In genomic region chr5:43073597-43074546, GRCh38 we compare ENCODE assay signal across 8 cellular contexts. TPM values are rescaled to one million over a fixed set of nuclear protein-coding genes. Genes with fewer than 3 reads are reported as not detected.
DNase-seq lines count a peak whose midpoint lies in the region; TF ChIP-seq lines count a peak whose summit lies in the region.

No MANE protein-coding gene starts in this region.

- no peak overlapping the region for H3K4me3 Mint-ChIP-seq in activated T-helper 2 cell treated with anti-CD3 and anti-CD28 coated beads, Interferon-gamma antibody, Interleukin-2, Interleukin-4, amounts not matched to agents 10 μg/mL and 5 μg/mL and 100 μg/mL, durations not matched to agents 14 hours and 24 hours and 36 hours (ENCODE audit: low read depth)
- no peak overlapping the region for H3K4me3 Mint-ChIP-seq in type B pancreatic cell

- peaks cover 2% of the 10 kb centered on the region for H3K79me1 ChIP-seq in neuronal stem cell (ENCODE audit: low read depth, low read length)

- H3K9me3 ChIP-seq in OCI-LY3 (ENCODE audit: insufficient read depth, low read length) (no peaks in the 10 kb centered on the region), neuronal stem cell (replicated peaks in 1 of 2; ENCODE audit: control insufficient read depth in 2 of 2, insufficient read depth in 1 of 2, low read depth in 1 of 2, low read length in 2 of 2) (peaks cover 0 to 11% of the 10 kb centered on the region in 2 donors)

- peak overlapping the region; percentile 43; the same call in 1 of the 2 replicates for H2AFZ ChIP-seq in KMS-11 (ENCODE audit: low read depth)
- H2AFZ ChIP-seq in OCI-LY3 (ENCODE audit: low read depth, low read length), result no peak overlapping the region
- no peak overlapping the region for H2AFZ ChIP-seq in neuronal stem cell (ENCODE audit: low read length)

- H4K20me1 ChIP-seq in KMS-11 (ENCODE audit: insufficient read depth) (no peaks in the 10 kb centered on the region), OCI-LY3 (ENCODE audit: insufficient read depth, low read length) (no peaks in the 10 kb centered on the region)

- no peak overlapping the region for H3K14ac ChIP-seq in neuronal stem cell (ENCODE audit: low read length)

- H3K4me3 ChIP-seq in KMS-11 (IDR thresholded peaks at IDR 0.05; ENCODE audit: insufficient read depth, low read depth, low read length), result no peak overlapping the region
- no peak overlapping the region for H3K4me3 ChIP-seq in OCI-LY3 (ENCODE audit: low read length)
- no peak overlapping the region for H3K4me3 ChIP-seq in neuronal stem cell (ENCODE audit: low read length in 2 of 2)

- no peak overlapping the region for H2BK15ac ChIP-seq in neuronal stem cell (ENCODE audit: low read length)

- H2BK120ac ChIP-seq in neuronal stem cell (ENCODE audit: low read depth, low read length), result no peak overlapping the region

- H3K27me3 ChIP-seq in KMS-11 (ENCODE audit: insufficient read depth, low read depth), result no peaks in the 10 kb centered on the region
- no peaks in the 10 kb centered on the region for H3K27me3 ChIP-seq in OCI-LY3 (ENCODE audit: low read depth, low read length)
- no peaks in the 10 kb centered on the region for H3K27me3 ChIP-seq in neuronal stem cell (ENCODE audit: control insufficient read depth in 3 of 3, insufficient read depth in 3 of 3, low read depth in 1 of 3, low read length in 3 of 3)

- peaks cover 8% of the 10 kb centered on the region for H3K4me1 ChIP-seq in KMS-11 (ENCODE audit: low read depth, poor library complexity, severe bottlenecking)
- H3K4me1 ChIP-seq in OCI-LY3 (ENCODE audit: low read length), result peaks cover 7% of the 10 kb centered on the region; the same call in 1 of the 2 replicates
- peaks cover 0 to under 1% of the 10 kb centered on the region in 2 donors for H3K4me1 ChIP-seq in neuronal stem cell (ENCODE audit: control insufficient read depth in 2 of 2, insufficient read depth in 1 of 2, low read depth in 1 of 2, low read length in 2 of 2)

- H3K4me2 ChIP-seq in KMS-11, result no peak overlapping the region
- H3K4me2 ChIP-seq in OCI-LY3 (ENCODE audit: low read length), result no peak overlapping the region
- H3K4me2 ChIP-seq in neuronal stem cell (ENCODE audit: insufficient read depth, low read length, poor library complexity, severe bottlenecking), result no peak overlapping the region

- intact Hi-C loops in activated T-helper 2 cell treated with anti-CD3 and anti-CD28 coated beads, Interferon-gamma antibody, Interleukin-2, Interleukin-4, amounts not matched to agents 10 μg/mL and 5 μg/mL and 100 μg/mL, durations not matched to agents 14 hours and 24 hours and 36 hours (cut with micrococcal nuclease), result loop anchor here (2.0 kb wide), 2 partner anchors 31 to 315 kb away; no protein-coding TSS in a partner anchor

- no peaks in the 10 kb centered on the region for H3K27me3 Mint-ChIP-seq in activated T-helper 2 cell treated with anti-CD3 and anti-CD28 coated beads, Interferon-gamma antibody, Interleukin-2, Interleukin-4, amounts not matched to agents 10 μg/mL and 5 μg/mL and 100 μg/mL, durations not matched to agents 14 hours and 24 hours and 36 hours (ENCODE audit: low read depth)
- no peaks in the 10 kb centered on the region for H3K27me3 Mint-ChIP-seq in type B pancreatic cell

- no peak overlapping the region for H3K4ac ChIP-seq in neuronal stem cell (ENCODE audit: low read length)

- DNase-seq in NCI-H1436 (lab: John Stamatoyannopoulos, UW) (peak; percentile 20), NCI-H1436 treated with DMSO at 0.1 percent for 48 hours (lab: John Stamatoyannopoulos, UW) (no peak), iPS-NIHi7 (ENCODE audit: extremely low spot score) (peak; percentile 59), type B pancreatic cell (ENCODE audit: extremely low spot score, unreplicated experiment) (no peak), neuronal stem cell (ENCODE audit: low spot score) (no peak)
- DNase-seq in activated T-helper 2 cell treated with anti-CD3 and anti-CD28 coated beads, Interferon-gamma antibody, Interleukin-2, Interleukin-4, amounts not matched to agents 10 μg/mL and 5 μg/mL and 100 μg/mL, durations not matched to agents 14 hours and 24 hours and 36 hours (ENCODE audit: low spot score), result peak; percentile 36

- H3K9me3 Mint-ChIP-seq in activated T-helper 2 cell treated with anti-CD3 and anti-CD28 coated beads, Interferon-gamma antibody, Interleukin-2, Interleukin-4, amounts not matched to agents 10 μg/mL and 5 μg/mL and 100 μg/mL, durations not matched to agents 14 hours and 24 hours and 36 hours, result no peaks in the 10 kb centered on the region
- peaks cover 3% of the 10 kb centered on the region for H3K9me3 Mint-ChIP-seq in type B pancreatic cell

- H3K27ac ChIP-seq in KMS-11 (no peak overlapping the region), OCI-LY3 (ENCODE audit: low read length) (no peak overlapping the region), neuronal stem cell (replicated peaks; ENCODE audit: low read length) (no peak overlapping the region)

- TF ChIP-seq CTCF in KMS-11 (conservative IDR thresholded peaks at IDR 0.05; ENCODE audit: low read depth, low read length) (peak; percentile 82), OCI-LY3 (IDR thresholded peaks at IDR 0.05; ENCODE audit: low read depth, low read length) (peak; percentile 57), type B pancreatic cell (conservative IDR thresholded peaks at IDR 0.05) (peak; percentile 67)

- H3K23ac ChIP-seq in neuronal stem cell (ENCODE audit: low read depth, low read length, poor library complexity), result no peak overlapping the region

- peaks cover 28% of the 10 kb centered on the region for H3K4me1 Mint-ChIP-seq in activated T-helper 2 cell treated with anti-CD3 and anti-CD28 coated beads, Interferon-gamma antibody, Interleukin-2, Interleukin-4, amounts not matched to agents 10 μg/mL and 5 μg/mL and 100 μg/mL, durations not matched to agents 14 hours and 24 hours and 36 hours (ENCODE audit: low read depth)
- H3K4me1 Mint-ChIP-seq in type B pancreatic cell (ENCODE audit: unreplicated experiment), result peaks cover 16% of the 10 kb centered on the region

- no peak overlapping the region for H2AK5ac ChIP-seq in neuronal stem cell (ENCODE audit: low read depth, low read length)

- no CpG with 5 or more reads among the region's 12 CpGs for WGBS in neuronal stem cell (ENCODE audit: extremely low coverage in 2 of 2, insufficient read length in 2 of 2, insufficient replicate concordance in 1 of 2), 2 donors

- H2BK12ac ChIP-seq in neuronal stem cell (ENCODE audit: low read length), result no peak overlapping the region

- H3K18ac ChIP-seq in neuronal stem cell (ENCODE audit: low read length), result no peak overlapping the region

- no peak overlapping the region for H2BK5ac ChIP-seq in neuronal stem cell (ENCODE audit: low read length)

- peak overlapping the region; percentile 51 for H3K27ac Mint-ChIP-seq in activated T-helper 2 cell treated with anti-CD3 and anti-CD28 coated beads, Interferon-gamma antibody, Interleukin-2, Interleukin-4, amounts not matched to agents 10 μg/mL and 5 μg/mL and 100 μg/mL, durations not matched to agents 14 hours and 24 hours and 36 hours
- H3K27ac Mint-ChIP-seq in type B pancreatic cell, result no peak overlapping the region

- no peaks in the 10 kb centered on the region for H3K79me2 ChIP-seq in KMS-11 (ENCODE audit: insufficient read depth, low read depth)
- no peaks in the 10 kb centered on the region for H3K79me2 ChIP-seq in OCI-LY3 (ENCODE audit: low read length)

- H3K36me3 Mint-ChIP-seq in activated T-helper 2 cell treated with anti-CD3 and anti-CD28 coated beads, Interferon-gamma antibody, Interleukin-2, Interleukin-4, amounts not matched to agents 10 μg/mL and 5 μg/mL and 100 μg/mL, durations not matched to agents 14 hours and 24 hours and 36 hours (ENCODE audit: low read depth), result peaks cover 47% of the 10 kb centered on the region
- peaks cover 45% of the 10 kb centered on the region for H3K36me3 Mint-ChIP-seq in type B pancreatic cell

- H4K91ac ChIP-seq in neuronal stem cell (ENCODE audit: low read depth, low read length, poor library complexity), result no peak overlapping the region

- H3K36me3 ChIP-seq in KMS-11 (ENCODE audit: insufficient read depth) (no peaks in the 10 kb centered on the region), OCI-LY3 (replicated peaks; ENCODE audit: low read depth, low read length) (peaks cover 3% of the 10 kb centered on the region), neuronal stem cell (replicated peaks in 1 of 2; ENCODE audit: control insufficient read depth in 2 of 2, insufficient read depth in 2 of 2, low read length in 2 of 2) (peaks cover 6 to 78% of the 10 kb centered on the region in 2 donors)

- H3K9ac ChIP-seq in KMS-11 (no peak overlapping the region), OCI-LY3 (ENCODE audit: low read length) (no peak overlapping the region), neuronal stem cell (ENCODE audit: low read depth, low read length, poor library complexity) (no peak overlapping the region)

- H4K8ac ChIP-seq in neuronal stem cell (ENCODE audit: low read depth, low read length), result no peak overlapping the region

RNA-seq across cellular contexts. Expression of gene ANXA2R, which starts 33.8 kb away (rescaled TPM):
- total RNA-seq in activated T-helper 2 cell treated with anti-CD3 and anti-CD28 coated beads, Interferon-gamma antibody, Interleukin-2, Interleukin-4, amounts not matched to agents 10 μg/mL and 5 μg/mL and 100 μg/mL, durations not matched to agents 14 hours and 24 hours and 36 hours, result 2.1 and 2.5 TPM in 2 replicates
- total RNA-seq in type B pancreatic cell (ENCODE audit: low replicate concordance), result 0.34 and 0.74 TPM in 2 replicates
- 0.07 TPM for polyA plus RNA-seq in neuronal stem cell (2013, experiment 1 of 2)
- polyA plus RNA-seq in neuronal stem cell (2013, experiment 2 of 2), result 0.07 TPM

RNA-seq across cellular contexts. Expression of gene ZNF131, which starts 46.8 kb away (rescaled TPM):
- total RNA-seq in activated T-helper 2 cell treated with anti-CD3 and anti-CD28 coated beads, Interferon-gamma antibody, Interleukin-2, Interleukin-4, amounts not matched to agents 10 μg/mL and 5 μg/mL and 100 μg/mL, durations not matched to agents 14 hours and 24 hours and 36 hours, result 37.4 and 40.3 TPM in 2 replicates
- 32.6 and 42.7 TPM in 2 replicates for total RNA-seq in type B pancreatic cell (ENCODE audit: low replicate concordance)
- polyA plus RNA-seq in neuronal stem cell (2013, experiment 1 of 2), result 45.8 TPM
- 47.8 TPM for polyA plus RNA-seq in neuronal stem cell (2013, experiment 2 of 2)

Comparison
In these comparisons a context has a peak if more than half of its experiments do, and no peak if none do; other contexts are left out.
1. DNase-seq: peak in NCI-H1436 (single experiment), activated T-helper 2 cell treated with anti-CD3 and anti-CD28 coated beads, Interferon-gamma antibody, Interleukin-2, Interleukin-4, amounts not matched to agents 10 μg/mL and 5 μg/mL and 100 μg/mL, durations not matched to agents 14 hours and 24 hours and 36 hours (single experiment) and iPS-NIHi7 (single experiment); none in NCI-H1436 treated with DMSO at 0.1 percent for 48 hours (single experiment), type B pancreatic cell (single experiment) and neuronal stem cell (single experiment).
2. Peak in every context shown above with its lines, with median percentiles within 50 percentile points of each other: CTCF ChIP-seq.